16 cellular contexts compared by ENCODE assay signal in genomic region chr19:8155318-8155717, GRCh38. TPM values are rescaled to one million over a fixed set of nuclear protein-coding genes. Genes with fewer than 3 reads are reported as not detected.
A peak's percentile ranks its signal among the peaks of the same experiment; 100 is the strongest.
DNase-seq lines count a peak whose midpoint lies in the region; ATAC-seq and TF ChIP-seq lines count a peak whose summit lies in the region.
"Had no signal": no experiment of that assay in that cellular context is flagged by ENCODE, and none has a peak within 500 bp of the region (broad histone marks: within the 10 kb centered on the region; RNA-seq: fewer than 3 reads in every experiment).

No MANE protein-coding gene starts in this region.

- no peak overlapping the region for H3K27ac ChIP-seq in SK-N-SH (ENCODE audit: low read depth in 2 of 2, low read length in 1 of 2)
- no peak overlapping the region for H3K27ac ChIP-seq in PC-9
- H3K27ac ChIP-seq in lower lobe of right lung: peak overlapping the region; percentile 3
- H3K27ac ChIP-seq in substantia nigra (ENCODE audit: low read depth, low read length, poor library complexity, severe bottlenecking): peak overlapping the region; percentile 86
- H3K27ac ChIP-seq: 22Rv1 had no signal

- DNase-seq in SK-N-SH (no peak), PC-9 (no peak), lower lobe of right lung (no peak), substantia nigra (lab: John Stamatoyannopoulos, UW) (no peak), HAP-1 (ENCODE audit: low spot score in 2 of 2) (no peak), GM10248 (ENCODE audit: extremely low spot score) (no peak)
- DNase-seq in activated CD4-positive, alpha-beta T cell treated with anti-CD3 and anti-CD28 coated beads, Interleukin-2, amount 10 ng/mL, durations not matched to agents 24 days and 14 days: no peak
- DNase-seq: DND-41 had no signal

- no TSS peak for BruUV-seq in PC-9 (replicated peaks; lab: Mats Ljungman, UMichigan)

- H3K9me3 ChIP-seq in SK-N-SH: no peaks in the 10 kb centered on the region
- H3K9me3 ChIP-seq in PC-9 (ENCODE audit: insufficient read depth, low read depth): no peaks in the 10 kb centered on the region
- no peaks in the 10 kb centered on the region for H3K9me3 ChIP-seq in lower lobe of right lung
- no peaks in the 10 kb centered on the region for H3K9me3 ChIP-seq in HAP-1
- H3K9me3 ChIP-seq: BE2C had no signal

- H3F3A ChIP-seq in SK-N-SH (replicated peaks; ENCODE audit: insufficient read depth) (no peaks in the 10 kb centered on the region), PC-9 (ENCODE audit: insufficient read depth, low read depth) (peaks cover 20% of the 10 kb centered on the region; the same call in 1 of the 2 replicates)

- H2AFZ ChIP-seq in SK-N-SH (ENCODE audit: low read depth) (no peak overlapping the region), PC-9 (no peak overlapping the region)

- no peak for TF ChIP-seq RAD21 in SK-N-SH (IDR thresholded peaks at IDR 0.05; ENCODE audit: low read length)

- H3K27ac Mint-ChIP-seq in activated CD4-positive, alpha-beta T cell treated with anti-CD3 and anti-CD28 coated beads, Interleukin-2, amount 10 ng/mL, durations not matched to agents 24 days and 14 days: no peak overlapping the region
- H3K27ac Mint-ChIP-seq: HFFc6 had no signal

- no peak for TF ChIP-seq EP300 in SK-N-SH (IDR thresholded peaks at IDR 0.05; ENCODE audit: borderline replicate concordance in 1 of 2, low read depth in 1 of 2, low read length in 1 of 2)

- H4K20me1 ChIP-seq in SK-N-SH (ENCODE audit: insufficient read depth) (no peaks in the 10 kb centered on the region), PC-9 (ENCODE audit: insufficient read depth) (no peaks in the 10 kb centered on the region)

- no peak for TF ChIP-seq CTCF in SK-N-SH (IDR thresholded peaks at IDR 0.05)
- TF ChIP-seq CTCF in PC-9 (conservative IDR thresholded peaks at IDR 0.05): no peak
- no peak for TF ChIP-seq CTCF in lower lobe of right lung (IDR thresholded peaks at IDR 0.05)
- no peak for TF ChIP-seq CTCF in GM10248 (IDR thresholded peaks at IDR 0.05; ENCODE audit: control extremely low read depth, extremely low read depth, low read depth, missing control alignments)

- H3K79me2 ChIP-seq in SK-N-SH (ENCODE audit: insufficient read depth) (no peaks in the 10 kb centered on the region), PC-9 (ENCODE audit: low read depth) (no peaks in the 10 kb centered on the region)

- H3K4me3 Mint-ChIP-seq in activated CD4-positive, alpha-beta T cell treated with anti-CD3 and anti-CD28 coated beads, Interleukin-2, amount 10 ng/mL, durations not matched to agents 24 days and 14 days: no peak overlapping the region
- H3K4me3 Mint-ChIP-seq: HFFc6 had no signal

- WGBS in SK-N-SH (ENCODE audit: low lambda C conversion rate): 40% methylated on average over 2 of the region's 2 CpGs

- H3K4me3 ChIP-seq in SK-N-SH (ENCODE audit: low read depth in 2 of 2, low read length in 1 of 2): no peak overlapping the region
- no peak overlapping the region for H3K4me3 ChIP-seq in PC-9
- no peak overlapping the region for H3K4me3 ChIP-seq in lower lobe of right lung
- H3K4me3 ChIP-seq in HAP-1: no peak overlapping the region
- H3K4me3 ChIP-seq: K562 had no signal

- no peaks in the 10 kb centered on the region for H3K36me3 Mint-ChIP-seq in activated CD4-positive, alpha-beta T cell treated with anti-CD3 and anti-CD28 coated beads, Interleukin-2, amount 10 ng/mL, durations not matched to agents 24 days and 14 days (ENCODE audit: low read depth)

- H3K27me3 Mint-ChIP-seq in activated CD4-positive, alpha-beta T cell treated with anti-CD3 and anti-CD28 coated beads, Interleukin-2, amount 10 ng/mL, durations not matched to agents 24 days and 14 days: peaks cover 40% of the 10 kb centered on the region

- in situ Hi-C loops in HAP-1 (cut with MboI; ENCODE audit: low sequenced_read_pairs): loop anchor here (5.0 kb wide), 1 partner anchor 97 kb away; no protein-coding TSS in a partner anchor

- no peaks in the 10 kb centered on the region for H3K36me3 ChIP-seq in SK-N-SH (replicated peaks in 1 of 2; ENCODE audit: control insufficient read depth in 1 of 2, insufficient read depth in 2 of 2, low read length in 1 of 2)
- no peaks in the 10 kb centered on the region for H3K36me3 ChIP-seq in PC-9 (ENCODE audit: low read depth)
- no peaks in the 10 kb centered on the region for H3K36me3 ChIP-seq in lower lobe of right lung
- H3K36me3 ChIP-seq in HAP-1 (replicated peaks): no peaks in the 10 kb centered on the region
- H3K36me3 ChIP-seq: BE2C had no signal

- ATAC-seq in SK-N-SH treated with all-trans-retinoic acid at 6 μM for 48 hours (no peak), lower lobe of right lung (no peak)

- H3K4me1 Mint-ChIP-seq in activated CD4-positive, alpha-beta T cell treated with anti-CD3 and anti-CD28 coated beads, Interleukin-2, amount 10 ng/mL, durations not matched to agents 24 days and 14 days: peaks cover 3% of the 10 kb centered on the region

- H3K9ac ChIP-seq in SK-N-SH: no peak overlapping the region

- H3K4me1 ChIP-seq in SK-N-SH (ENCODE audit: control insufficient read depth in 1 of 2, insufficient read depth in 2 of 2, low read depth in 1 of 2, low read length in 1 of 2): peaks cover 3 to 7% of the 10 kb centered on the region in 2 experiments; a peak in 2 of 4 replicates
- peaks cover 30% of the 10 kb centered on the region for H3K4me1 ChIP-seq in PC-9 (replicated peaks; ENCODE audit: insufficient read depth)
- peaks cover 13% of the 10 kb centered on the region for H3K4me1 ChIP-seq in lower lobe of right lung
- peaks cover 8% of the 10 kb centered on the region for H3K4me1 ChIP-seq in HAP-1
- H3K4me1 ChIP-seq: BE2C had no signal

- intact Hi-C loops in PC-9 (cut with micrococcal nuclease; ENCODE audit: unreplicated experiment) (no loop called here), lower lobe of right lung (cut with DNase I) (loop anchor here (5.0 kb wide), 1 partner anchor 97 kb away; no protein-coding TSS in a partner anchor)
- intact Hi-C loops in activated CD4-positive, alpha-beta T cell treated with anti-CD3 and anti-CD28 coated beads, Interleukin-2, amount 10 ng/mL, durations not matched to agents 24 days and 14 days (cut with micrococcal nuclease): loop anchor here (10.0 kb wide), 2 partner anchors 141 to 211 kb away; partner anchors contain the start of gene TIMM44

- POLR2A ChIA-PET in SK-N-SH (lab: Yijun Ruan, JAX) (interaction anchor here (0.6 kb wide), 1 partner anchor 13 kb away, joined by 3 read pairs; no protein-coding TSS in a partner anchor), PC-9 (lab: Charles Lee; ENCODE audit: unreplicated experiment) (interaction anchor here (0.6 kb wide), 1 partner anchor 777 kb away, joined by 3 read pairs; no protein-coding TSS in a partner anchor), GM10248 (lab: Yijun Ruan, JAX) (no interaction called here)

- no peaks in the 10 kb centered on the region for H3K9me2 ChIP-seq in SK-N-SH
- H3K9me2 ChIP-seq in PC-9 (ENCODE audit: insufficient read depth): no peaks in the 10 kb centered on the region

- no peaks in the 10 kb centered on the region for H3K9me3 Mint-ChIP-seq in activated CD4-positive, alpha-beta T cell treated with anti-CD3 and anti-CD28 coated beads, Interleukin-2, amount 10 ng/mL, durations not matched to agents 24 days and 14 days
- H3K9me3 Mint-ChIP-seq: HFFc6 had no signal

- H3K27me3 ChIP-seq in SK-N-SH (ENCODE audit: insufficient read depth) (peaks cover 19% of the 10 kb centered on the region; the same call in 1 of the 2 replicates), PC-9 (ENCODE audit: insufficient read depth, low read depth) (peaks cover 10% of the 10 kb centered on the region; the same call in 1 of the 2 replicates), lower lobe of right lung (ENCODE audit: low read depth) (peaks cover 9% of the 10 kb centered on the region), HAP-1 (ENCODE audit: low read depth) (no peaks in the 10 kb centered on the region; the same call in 1 of the 2 replicates)

- H3K4me2 ChIP-seq in SK-N-SH: peak overlapping the region; percentile 39; the same call in 1 of the 2 replicates
- H3K4me2 ChIP-seq in PC-9: peak overlapping the region; percentile 52

- CTCF ChIA-PET in SK-N-SH (lab: Yijun Ruan, JAX) (interaction anchor here (0.6 to 2.4 kb wide), 5 partner anchors 10 to 211 kb away, joined by 3 to 9 read pairs (median 5); partner anchors contain the start of gene TIMM44), PC-9 (lab: Charles Lee) (interaction anchor here (0.6 to 0.8 kb wide), 2 partner anchors 26 to 427 kb away, joined by 3 to 5 read pairs; no protein-coding TSS in a partner anchor), GM10248 (lab: Yijun Ruan, JAX) (interaction anchor here (1.0 to 1.4 kb wide), 2 partner anchors 13 to 129 kb away, joined by 3 read pairs; no protein-coding TSS in a partner anchor)

TF ChIP-seq in SK-N-SH, 30 proteins besides CTCF, POLR2A, EP300 and RAD21:
- TF ChIP-seq TCF12 (IDR thresholded peaks at IDR 0.05) (no peak), TEAD4 (IDR thresholded peaks at IDR 0.05; ENCODE audit: borderline replicate concordance, insufficient read depth) (no peak)

TF ChIP-seq in SK-N-SH treated with all-trans-retinoic acid at 6 μM for 48 hours, 23 proteins besides CTCF, POLR2A, EP300 and RAD21 (continues in another document):
- no peak for TF ChIP-seq TCF4 (CRISPR knock-in tag; IDR thresholded peaks at IDR 0.05; ENCODE audit: borderline replicate concordance)
- no peak for TF ChIP-seq RARB (CRISPR knock-in tag; IDR thresholded peaks at IDR 0.05)

RNA-seq across cellular contexts. Expression of gene FBN3, which starts 5.9 kb away (rescaled TPM):
- polyA plus RNA-seq in SK-N-SH (2012; rRNA removed): not detected in 2 replicates
- polyA plus RNA-seq in SK-N-SH (2012; cell fraction: cytosol; rRNA removed): not detected in 2 replicates
- 0.04 and 0.20 TPM in 2 replicates for polyA plus RNA-seq in SK-N-SH (2012; cell fraction: nucleus; rRNA removed)
- total RNA-seq in PC-9 (2021): 0.05 TPM in 1 of 2 replicates, not detected in the other
- 7.0 TPM for total RNA-seq in lower lobe of right lung
- total RNA-seq in activated CD4-positive, alpha-beta T cell treated with anti-CD3 and anti-CD28 coated beads, Interleukin-2, amount 10 ng/mL, durations not matched to agents 24 days and 14 days: not detected in 2 replicates
- total RNA-seq: HFFc6, HT1080, M059J, SK-MEL-5 had no signal

RNA-seq across cellular contexts. Expression of gene CERS4, which starts 53.9 kb away (rescaled TPM):
- 36.5 and 41.4 TPM in 2 replicates for polyA plus RNA-seq in SK-N-SH (2012; rRNA removed)
- 19.7 and 28.8 TPM in 2 replicates for polyA plus RNA-seq in SK-N-SH (2012; cell fraction: cytosol; rRNA removed)
- polyA plus RNA-seq in SK-N-SH (2012; cell fraction: nucleus; rRNA removed): 33.0 and 44.4 TPM in 2 replicates
- 7.2 and 8.4 TPM in 2 replicates for total RNA-seq in PC-9 (2021)
- 60.6 TPM for total RNA-seq in lower lobe of right lung
- 30.3 and 30.6 TPM in 2 replicates for total RNA-seq in activated CD4-positive, alpha-beta T cell treated with anti-CD3 and anti-CD28 coated beads, Interleukin-2, amount 10 ng/mL, durations not matched to agents 24 days and 14 days
- total RNA-seq: HFFc6 had no signal

Comparison
In these comparisons a context has a peak if more than half of its experiments do, and no peak if none do; other contexts are left out.
1. H3K27ac ChIP-seq: peak in lower lobe of right lung (single experiment) and substantia nigra (single experiment); none in SK-N-SH (0 of 2) and PC-9 (single experiment).